In genomic region chr14:88750413-88750812, GRCh38 we compare ENCODE assay signal across 1 cellular context.
TF ChIP-seq lines count a peak whose summit lies in the region.

No MANE protein-coding gene starts in this region.

TF ChIP-seq in A549, 52 proteins besides CTCF, POLR2A, EP300 and RAD21 (continued from another document):
- TF ChIP-seq FOSL2 (IDR thresholded peaks at IDR 0.05) (no peak), FOSL2 (CRISPR knock-in tag; IDR thresholded peaks at IDR 0.05) (no peak), ZSCAN20 (CRISPR knock-in tag; IDR thresholded peaks at IDR 0.05) (no peak), CBX2 (IDR thresholded peaks at IDR 0.05; ENCODE audit: borderline replicate concordance, low read depth) (no peak), E2F6 (IDR thresholded peaks at IDR 0.05; ENCODE audit: borderline replicate concordance, low read depth) (no peak)
TF ChIP-seq in A549: peak in this region for 0.
